Comparison of ENCODE assay signal across 1 cellular context in the genomic region with DNA sequence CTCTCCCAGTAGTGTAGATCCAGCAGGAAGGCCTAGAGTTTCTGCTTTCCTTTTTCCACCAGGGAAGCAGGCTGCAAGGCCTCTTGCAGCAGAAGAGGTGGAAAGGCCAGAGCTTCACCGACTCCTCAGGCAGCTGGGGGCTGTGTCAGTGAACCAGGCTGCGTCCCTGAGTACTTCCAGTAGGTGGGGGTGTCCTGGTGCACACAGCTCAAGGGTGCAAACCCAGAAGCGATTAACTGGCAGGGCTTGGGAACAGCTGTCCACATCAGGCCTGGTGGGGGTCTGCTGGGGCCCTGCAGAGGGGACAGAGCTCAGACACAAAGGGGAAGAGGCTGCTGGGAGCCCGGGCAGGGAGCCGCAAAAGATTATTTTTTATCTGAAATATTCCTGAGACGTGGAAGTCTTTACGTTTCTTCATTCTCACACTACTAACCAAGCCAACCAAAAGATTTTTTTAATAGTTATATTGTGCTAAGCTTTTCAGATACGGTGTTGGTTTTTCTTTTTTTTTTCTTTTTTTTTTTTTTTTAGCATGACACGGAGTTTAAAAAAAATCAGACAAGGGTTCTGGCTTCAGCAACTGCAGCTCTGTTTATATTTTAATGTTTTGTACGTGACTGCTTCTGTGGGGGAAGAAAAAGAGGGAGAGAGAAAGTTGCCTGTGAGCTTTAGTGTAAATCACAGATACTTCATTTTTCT.
TF ChIP-seq lines count a peak whose summit lies in the region.

No MANE protein-coding gene starts in this region.

TF ChIP-seq in K562, 482 proteins besides CTCF, POLR2A, EP300 and RAD21:
- TF ChIP-seq PPARD (CRISPR knock-in tag; IDR thresholded peaks at IDR 0.05) (no peak), ELF2 (CRISPR knock-in tag; IDR thresholded peaks at IDR 0.05) (no peak), ZNF23 (CRISPR knock-in tag; IDR thresholded peaks at IDR 0.05) (no peak), ZFP30 (CRISPR knock-in tag; IDR thresholded peaks at IDR 0.05; ENCODE audit: borderline replicate concordance) (no peak)
- TF ChIP-seq, protein P1, sequence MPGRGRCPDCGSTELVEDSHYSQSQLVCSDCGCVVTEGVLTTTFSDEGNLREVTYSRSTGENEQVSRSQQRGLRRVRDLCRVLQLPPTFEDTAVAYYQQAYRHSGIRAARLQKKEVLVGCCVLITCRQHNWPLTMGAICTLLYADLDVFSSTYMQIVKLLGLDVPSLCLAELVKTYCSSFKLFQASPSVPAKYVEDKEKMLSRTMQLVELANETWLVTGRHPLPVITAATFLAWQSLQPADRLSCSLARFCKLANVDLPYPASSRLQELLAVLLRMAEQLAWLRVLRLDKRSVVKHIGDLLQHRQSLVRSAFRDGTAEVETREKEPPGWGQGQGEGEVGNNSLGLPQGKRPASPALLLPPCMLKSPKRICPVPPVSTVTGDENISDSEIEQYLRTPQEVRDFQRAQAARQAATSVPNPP (IDR thresholded peaks at IDR 0.05; ENCODE audit: borderline replicate concordance, insufficient read depth, insufficient read length): no peak
- TF ChIP-seq, protein P2, sequence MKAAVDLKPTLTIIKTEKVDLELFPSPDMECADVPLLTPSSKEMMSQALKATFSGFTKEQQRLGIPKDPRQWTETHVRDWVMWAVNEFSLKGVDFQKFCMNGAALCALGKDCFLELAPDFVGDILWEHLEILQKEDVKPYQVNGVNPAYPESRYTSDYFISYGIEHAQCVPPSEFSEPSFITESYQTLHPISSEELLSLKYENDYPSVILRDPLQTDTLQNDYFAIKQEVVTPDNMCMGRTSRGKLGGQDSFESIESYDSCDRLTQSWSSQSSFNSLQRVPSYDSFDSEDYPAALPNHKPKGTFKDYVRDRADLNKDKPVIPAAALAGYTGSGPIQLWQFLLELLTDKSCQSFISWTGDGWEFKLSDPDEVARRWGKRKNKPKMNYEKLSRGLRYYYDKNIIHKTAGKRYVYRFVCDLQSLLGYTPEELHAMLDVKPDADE (conservative IDR thresholded peaks at IDR 0.05; ENCODE audit: control insufficient read depth, low read depth, low read length): no peak
- TF ChIP-seq, protein P3, sequence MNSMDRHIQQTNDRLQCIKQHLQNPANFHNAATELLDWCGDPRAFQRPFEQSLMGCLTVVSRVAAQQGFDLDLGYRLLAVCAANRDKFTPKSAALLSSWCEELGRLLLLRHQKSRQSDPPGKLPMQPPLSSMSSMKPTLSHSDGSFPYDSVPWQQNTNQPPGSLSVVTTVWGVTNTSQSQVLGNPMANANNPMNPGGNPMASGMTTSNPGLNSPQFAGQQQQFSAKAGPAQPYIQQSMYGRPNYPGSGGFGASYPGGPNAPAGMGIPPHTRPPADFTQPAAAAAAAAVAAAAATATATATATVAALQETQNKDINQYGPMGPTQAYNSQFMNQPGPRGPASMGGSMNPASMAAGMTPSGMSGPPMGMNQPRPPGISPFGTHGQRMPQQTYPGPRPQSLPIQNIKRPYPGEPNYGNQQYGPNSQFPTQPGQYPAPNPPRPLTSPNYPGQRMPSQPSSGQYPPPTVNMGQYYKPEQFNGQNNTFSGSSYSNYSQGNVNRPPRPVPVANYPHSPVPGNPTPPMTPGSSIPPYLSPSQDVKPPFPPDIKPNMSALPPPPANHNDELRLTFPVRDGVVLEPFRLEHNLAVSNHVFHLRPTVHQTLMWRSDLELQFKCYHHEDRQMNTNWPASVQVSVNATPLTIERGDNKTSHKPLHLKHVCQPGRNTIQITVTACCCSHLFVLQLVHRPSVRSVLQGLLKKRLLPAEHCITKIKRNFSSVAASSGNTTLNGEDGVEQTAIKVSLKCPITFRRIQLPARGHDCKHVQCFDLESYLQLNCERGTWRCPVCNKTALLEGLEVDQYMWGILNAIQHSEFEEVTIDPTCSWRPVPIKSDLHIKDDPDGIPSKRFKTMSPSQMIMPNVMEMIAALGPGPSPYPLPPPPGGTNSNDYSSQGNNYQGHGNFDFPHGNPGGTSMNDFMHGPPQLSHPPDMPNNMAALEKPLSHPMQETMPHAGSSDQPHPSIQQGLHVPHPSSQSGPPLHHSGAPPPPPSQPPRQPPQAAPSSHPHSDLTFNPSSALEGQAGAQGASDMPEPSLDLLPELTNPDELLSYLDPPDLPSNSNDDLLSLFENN (IDR thresholded peaks at IDR 0.05; ENCODE audit: low read depth in 2 of 2, low read length in 2 of 2): no peak
- TF ChIP-seq, protein P4, sequence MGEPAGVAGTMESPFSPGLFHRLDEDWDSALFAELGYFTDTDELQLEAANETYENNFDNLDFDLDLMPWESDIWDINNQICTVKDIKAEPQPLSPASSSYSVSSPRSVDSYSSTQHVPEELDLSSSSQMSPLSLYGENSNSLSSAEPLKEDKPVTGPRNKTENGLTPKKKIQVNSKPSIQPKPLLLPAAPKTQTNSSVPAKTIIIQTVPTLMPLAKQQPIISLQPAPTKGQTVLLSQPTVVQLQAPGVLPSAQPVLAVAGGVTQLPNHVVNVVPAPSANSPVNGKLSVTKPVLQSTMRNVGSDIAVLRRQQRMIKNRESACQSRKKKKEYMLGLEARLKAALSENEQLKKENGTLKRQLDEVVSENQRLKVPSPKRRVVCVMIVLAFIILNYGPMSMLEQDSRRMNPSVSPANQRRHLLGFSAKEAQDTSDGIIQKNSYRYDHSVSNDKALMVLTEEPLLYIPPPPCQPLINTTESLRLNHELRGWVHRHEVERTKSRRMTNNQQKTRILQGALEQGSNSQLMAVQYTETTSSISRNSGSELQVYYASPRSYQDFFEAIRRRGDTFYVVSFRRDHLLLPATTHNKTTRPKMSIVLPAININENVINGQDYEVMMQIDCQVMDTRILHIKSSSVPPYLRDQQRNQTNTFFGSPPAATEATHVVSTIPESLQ (CRISPR knock-in tag; IDR thresholded peaks at IDR 0.05): no peak
